In the genomic region with DNA sequence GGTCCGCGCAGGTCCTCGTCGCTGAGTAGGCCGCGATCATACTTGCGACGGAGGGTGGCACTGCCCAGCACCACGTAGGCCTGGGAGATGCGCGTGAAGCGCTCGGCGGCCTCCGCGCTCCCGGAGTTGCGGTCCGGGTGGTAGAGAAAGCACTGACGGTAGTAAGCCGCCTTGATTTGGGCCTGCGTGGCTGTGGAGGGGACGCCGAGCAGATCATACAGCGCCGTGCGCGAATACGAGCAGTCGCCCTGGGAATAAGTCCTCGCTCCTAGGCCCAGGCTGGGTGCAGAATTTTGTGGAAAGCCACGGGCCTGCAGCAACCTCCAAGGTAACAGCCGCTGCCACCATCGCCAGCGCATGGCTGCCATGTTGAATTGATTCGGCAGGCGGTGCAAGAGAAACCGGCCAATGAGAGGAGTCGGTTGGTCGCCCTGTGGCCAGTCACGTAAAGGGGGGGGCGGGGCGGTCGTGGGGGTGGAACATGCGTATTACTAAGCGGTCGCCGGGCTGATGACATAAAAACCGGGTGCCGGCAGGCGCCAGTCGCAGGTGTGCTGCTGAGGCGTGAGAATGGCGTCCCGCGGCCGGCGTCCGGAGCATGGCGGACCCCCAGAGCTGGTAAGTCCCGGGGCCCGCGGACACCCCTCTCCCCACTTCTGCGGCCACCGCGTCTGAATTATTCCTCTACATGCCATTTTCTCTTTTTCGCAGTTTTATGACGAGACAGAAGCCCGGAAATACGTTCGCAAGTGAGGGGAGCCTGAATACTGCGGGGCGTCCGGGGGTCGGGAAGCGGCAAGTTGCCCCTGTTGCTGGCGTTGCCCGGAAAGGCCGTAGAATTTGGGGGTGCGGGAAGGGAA, we compare ENCODE assay signal across 1 cellular context.
A peak's percentile ranks its signal among the peaks of the same experiment; 100 is the strongest.
TF ChIP-seq lines count a peak whose summit lies in the region.

A gene with protein sequence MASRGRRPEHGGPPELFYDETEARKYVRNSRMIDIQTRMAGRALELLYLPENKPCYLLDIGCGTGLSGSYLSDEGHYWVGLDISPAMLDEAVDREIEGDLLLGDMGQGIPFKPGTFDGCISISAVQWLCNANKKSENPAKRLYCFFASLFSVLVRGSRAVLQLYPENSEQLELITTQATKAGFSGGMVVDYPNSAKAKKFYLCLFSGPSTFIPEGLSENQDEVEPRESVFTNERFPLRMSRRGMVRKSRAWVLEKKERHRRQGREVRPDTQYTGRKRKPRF (plus strand): TSS at position 542 of the 860 bp plus-strand sequence. CDS start 29 bp downstream, at position 571.
A gene (minus strand): TSS at position 398 of the 860 bp plus-strand sequence. CDS start 30 bp downstream, at position 368.

TF ChIP-seq in HepG2, 621 proteins besides CTCF, POLR2A, EP300 and RAD21 (continued from another document and continues in another):
- TF ChIP-seq, protein P1, sequence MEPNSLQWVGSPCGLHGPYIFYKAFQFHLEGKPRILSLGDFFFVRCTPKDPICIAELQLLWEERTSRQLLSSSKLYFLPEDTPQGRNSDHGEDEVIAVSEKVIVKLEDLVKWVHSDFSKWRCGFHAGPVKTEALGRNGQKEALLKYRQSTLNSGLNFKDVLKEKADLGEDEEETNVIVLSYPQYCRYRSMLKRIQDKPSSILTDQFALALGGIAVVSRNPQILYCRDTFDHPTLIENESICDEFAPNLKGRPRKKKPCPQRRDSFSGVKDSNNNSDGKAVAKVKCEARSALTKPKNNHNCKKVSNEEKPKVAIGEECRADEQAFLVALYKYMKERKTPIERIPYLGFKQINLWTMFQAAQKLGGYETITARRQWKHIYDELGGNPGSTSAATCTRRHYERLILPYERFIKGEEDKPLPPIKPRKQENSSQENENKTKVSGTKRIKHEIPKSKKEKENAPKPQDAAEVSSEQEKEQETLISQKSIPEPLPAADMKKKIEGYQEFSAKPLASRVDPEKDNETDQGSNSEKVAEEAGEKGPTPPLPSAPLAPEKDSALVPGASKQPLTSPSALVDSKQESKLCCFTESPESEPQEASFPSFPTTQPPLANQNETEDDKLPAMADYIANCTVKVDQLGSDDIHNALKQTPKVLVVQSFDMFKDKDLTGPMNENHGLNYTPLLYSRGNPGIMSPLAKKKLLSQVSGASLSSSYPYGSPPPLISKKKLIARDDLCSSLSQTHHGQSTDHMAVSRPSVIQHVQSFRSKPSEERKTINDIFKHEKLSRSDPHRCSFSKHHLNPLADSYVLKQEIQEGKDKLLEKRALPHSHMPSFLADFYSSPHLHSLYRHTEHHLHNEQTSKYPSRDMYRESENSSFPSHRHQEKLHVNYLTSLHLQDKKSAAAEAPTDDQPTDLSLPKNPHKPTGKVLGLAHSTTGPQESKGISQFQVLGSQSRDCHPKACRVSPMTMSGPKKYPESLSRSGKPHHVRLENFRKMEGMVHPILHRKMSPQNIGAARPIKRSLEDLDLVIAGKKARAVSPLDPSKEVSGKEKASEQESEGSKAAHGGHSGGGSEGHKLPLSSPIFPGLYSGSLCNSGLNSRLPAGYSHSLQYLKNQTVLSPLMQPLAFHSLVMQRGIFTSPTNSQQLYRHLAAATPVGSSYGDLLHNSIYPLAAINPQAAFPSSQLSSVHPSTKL (CRISPR knock-in tag; IDR thresholded peaks at IDR 0.05) = peak; percentile 22; the same call in 1 of the 2 replicates
- no peak for TF ChIP-seq ZNF850 (CRISPR knock-in tag; conservative IDR thresholded peaks at IDR 0.05)
- TF ChIP-seq, protein P2, sequence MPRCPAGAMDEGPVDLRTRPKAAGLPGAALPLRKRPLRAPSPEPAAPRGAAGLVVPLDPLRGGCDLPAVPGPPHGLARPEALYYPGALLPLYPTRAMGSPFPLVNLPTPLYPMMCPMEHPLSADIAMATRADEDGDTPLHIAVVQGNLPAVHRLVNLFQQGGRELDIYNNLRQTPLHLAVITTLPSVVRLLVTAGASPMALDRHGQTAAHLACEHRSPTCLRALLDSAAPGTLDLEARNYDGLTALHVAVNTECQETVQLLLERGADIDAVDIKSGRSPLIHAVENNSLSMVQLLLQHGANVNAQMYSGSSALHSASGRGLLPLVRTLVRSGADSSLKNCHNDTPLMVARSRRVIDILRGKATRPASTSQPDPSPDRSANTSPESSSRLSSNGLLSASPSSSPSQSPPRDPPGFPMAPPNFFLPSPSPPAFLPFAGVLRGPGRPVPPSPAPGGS (CRISPR knock-in tag; IDR thresholded peaks at IDR 0.05) = no peak
- TF ChIP-seq, protein P3, sequence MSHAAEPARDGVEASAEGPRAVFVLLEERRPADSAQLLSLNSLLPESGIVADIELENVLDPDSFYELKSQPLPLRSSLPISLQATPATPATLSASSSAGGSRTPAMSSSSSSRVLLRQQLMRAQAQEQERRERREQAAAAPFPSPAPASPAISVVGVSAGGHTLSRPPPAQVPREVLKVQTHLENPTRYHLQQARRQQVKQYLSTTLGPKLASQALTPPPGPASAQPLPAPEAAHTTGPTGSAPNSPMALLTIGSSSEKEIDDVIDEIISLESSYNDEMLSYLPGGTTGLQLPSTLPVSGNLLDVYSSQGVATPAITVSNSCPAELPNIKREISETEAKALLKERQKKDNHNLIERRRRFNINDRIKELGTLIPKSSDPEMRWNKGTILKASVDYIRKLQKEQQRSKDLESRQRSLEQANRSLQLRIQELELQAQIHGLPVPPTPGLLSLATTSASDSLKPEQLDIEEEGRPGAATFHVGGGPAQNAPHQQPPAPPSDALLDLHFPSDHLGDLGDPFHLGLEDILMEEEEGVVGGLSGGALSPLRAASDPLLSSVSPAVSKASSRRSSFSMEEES (CRISPR knock-in tag; IDR thresholded peaks at IDR 0.05) = no peak
- TF ChIP-seq, protein P4, sequence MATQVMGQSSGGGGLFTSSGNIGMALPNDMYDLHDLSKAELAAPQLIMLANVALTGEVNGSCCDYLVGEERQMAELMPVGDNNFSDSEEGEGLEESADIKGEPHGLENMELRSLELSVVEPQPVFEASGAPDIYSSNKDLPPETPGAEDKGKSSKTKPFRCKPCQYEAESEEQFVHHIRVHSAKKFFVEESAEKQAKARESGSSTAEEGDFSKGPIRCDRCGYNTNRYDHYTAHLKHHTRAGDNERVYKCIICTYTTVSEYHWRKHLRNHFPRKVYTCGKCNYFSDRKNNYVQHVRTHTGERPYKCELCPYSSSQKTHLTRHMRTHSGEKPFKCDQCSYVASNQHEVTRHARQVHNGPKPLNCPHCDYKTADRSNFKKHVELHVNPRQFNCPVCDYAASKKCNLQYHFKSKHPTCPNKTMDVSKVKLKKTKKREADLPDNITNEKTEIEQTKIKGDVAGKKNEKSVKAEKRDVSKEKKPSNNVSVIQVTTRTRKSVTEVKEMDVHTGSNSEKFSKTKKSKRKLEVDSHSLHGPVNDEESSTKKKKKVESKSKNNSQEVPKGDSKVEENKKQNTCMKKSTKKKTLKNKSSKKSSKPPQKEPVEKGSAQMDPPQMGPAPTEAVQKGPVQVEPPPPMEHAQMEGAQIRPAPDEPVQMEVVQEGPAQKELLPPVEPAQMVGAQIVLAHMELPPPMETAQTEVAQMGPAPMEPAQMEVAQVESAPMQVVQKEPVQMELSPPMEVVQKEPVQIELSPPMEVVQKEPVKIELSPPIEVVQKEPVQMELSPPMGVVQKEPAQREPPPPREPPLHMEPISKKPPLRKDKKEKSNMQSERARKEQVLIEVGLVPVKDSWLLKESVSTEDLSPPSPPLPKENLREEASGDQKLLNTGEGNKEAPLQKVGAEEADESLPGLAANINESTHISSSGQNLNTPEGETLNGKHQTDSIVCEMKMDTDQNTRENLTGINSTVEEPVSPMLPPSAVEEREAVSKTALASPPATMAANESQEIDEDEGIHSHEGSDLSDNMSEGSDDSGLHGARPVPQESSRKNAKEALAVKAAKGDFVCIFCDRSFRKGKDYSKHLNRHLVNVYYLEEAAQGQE (IDR thresholded peaks at IDR 0.05; ENCODE audit: borderline replicate concordance in 1 of 2, low read depth in 1 of 2, low read length in 2 of 2) = 0 out of 4 replicates have a peak, but pooled peaks of 1 of the 2 experiments have one; percentile 13
- TF ChIP-seq, protein P5, sequence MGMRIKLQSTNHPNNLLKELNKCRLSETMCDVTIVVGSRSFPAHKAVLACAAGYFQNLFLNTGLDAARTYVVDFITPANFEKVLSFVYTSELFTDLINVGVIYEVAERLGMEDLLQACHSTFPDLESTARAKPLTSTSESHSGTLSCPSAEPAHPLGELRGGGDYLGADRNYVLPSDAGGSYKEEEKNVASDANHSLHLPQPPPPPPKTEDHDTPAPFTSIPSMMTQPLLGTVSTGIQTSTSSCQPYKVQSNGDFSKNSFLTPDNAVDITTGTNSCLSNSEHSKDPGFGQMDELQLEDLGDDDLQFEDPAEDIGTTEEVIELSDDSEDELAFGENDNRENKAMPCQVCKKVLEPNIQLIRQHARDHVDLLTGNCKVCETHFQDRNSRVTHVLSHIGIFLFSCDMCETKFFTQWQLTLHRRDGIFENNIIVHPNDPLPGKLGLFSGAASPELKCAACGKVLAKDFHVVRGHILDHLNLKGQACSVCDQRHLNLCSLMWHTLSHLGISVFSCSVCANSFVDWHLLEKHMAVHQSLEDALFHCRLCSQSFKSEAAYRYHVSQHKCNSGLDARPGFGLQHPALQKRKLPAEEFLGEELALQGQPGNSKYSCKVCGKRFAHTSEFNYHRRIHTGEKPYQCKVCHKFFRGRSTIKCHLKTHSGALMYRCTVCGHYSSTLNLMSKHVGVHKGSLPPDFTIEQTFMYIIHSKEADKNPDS (CRISPR knock-in tag; IDR thresholded peaks at IDR 0.05) = no peak
- peak; percentile 65; the same call in 1 of the 2 replicates for TF ChIP-seq BORCS8-MEF2B (CRISPR knock-in tag; IDR thresholded peaks at IDR 0.05)
- TF ChIP-seq SPEN (CRISPR knock-in tag; IDR thresholded peaks at IDR 0.05; ENCODE audit: low read depth) = peak; percentile 77; the same call in 1 of the 2 replicates
- TF ChIP-seq, protein P6, sequence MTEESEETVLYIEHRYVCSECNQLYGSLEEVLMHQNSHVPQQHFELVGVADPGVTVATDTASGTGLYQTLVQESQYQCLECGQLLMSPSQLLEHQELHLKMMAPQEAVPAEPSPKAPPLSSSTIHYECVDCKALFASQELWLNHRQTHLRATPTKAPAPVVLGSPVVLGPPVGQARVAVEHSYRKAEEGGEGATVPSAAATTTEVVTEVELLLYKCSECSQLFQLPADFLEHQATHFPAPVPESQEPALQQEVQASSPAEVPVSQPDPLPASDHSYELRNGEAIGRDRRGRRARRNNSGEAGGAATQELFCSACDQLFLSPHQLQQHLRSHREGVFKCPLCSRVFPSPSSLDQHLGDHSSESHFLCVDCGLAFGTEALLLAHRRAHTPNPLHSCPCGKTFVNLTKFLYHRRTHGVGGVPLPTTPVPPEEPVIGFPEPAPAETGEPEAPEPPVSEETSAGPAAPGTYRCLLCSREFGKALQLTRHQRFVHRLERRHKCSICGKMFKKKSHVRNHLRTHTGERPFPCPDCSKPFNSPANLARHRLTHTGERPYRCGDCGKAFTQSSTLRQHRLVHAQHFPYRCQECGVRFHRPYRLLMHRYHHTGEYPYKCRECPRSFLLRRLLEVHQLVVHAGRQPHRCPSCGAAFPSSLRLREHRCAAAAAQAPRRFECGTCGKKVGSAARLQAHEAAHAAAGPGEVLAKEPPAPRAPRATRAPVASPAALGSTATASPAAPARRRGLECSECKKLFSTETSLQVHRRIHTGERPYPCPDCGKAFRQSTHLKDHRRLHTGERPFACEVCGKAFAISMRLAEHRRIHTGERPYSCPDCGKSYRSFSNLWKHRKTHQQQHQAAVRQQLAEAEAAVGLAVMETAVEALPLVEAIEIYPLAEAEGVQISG (CRISPR knock-in tag; IDR thresholded peaks at IDR 0.05) = peak; percentile 73
- TF ChIP-seq SAP130 (CRISPR knock-in tag; IDR thresholded peaks at IDR 0.05; ENCODE audit: low read depth) = peak; percentile 90
- TF ChIP-seq, protein P7, sequence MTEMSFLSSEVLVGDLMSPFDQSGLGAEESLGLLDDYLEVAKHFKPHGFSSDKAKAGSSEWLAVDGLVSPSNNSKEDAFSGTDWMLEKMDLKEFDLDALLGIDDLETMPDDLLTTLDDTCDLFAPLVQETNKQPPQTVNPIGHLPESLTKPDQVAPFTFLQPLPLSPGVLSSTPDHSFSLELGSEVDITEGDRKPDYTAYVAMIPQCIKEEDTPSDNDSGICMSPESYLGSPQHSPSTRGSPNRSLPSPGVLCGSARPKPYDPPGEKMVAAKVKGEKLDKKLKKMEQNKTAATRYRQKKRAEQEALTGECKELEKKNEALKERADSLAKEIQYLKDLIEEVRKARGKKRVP (CRISPR knock-in tag; IDR thresholded peaks at IDR 0.05) = peak in 1 of 2 experiments; percentile 45; a peak in 1 of 4 replicates
- TF ChIP-seq, protein P8, sequence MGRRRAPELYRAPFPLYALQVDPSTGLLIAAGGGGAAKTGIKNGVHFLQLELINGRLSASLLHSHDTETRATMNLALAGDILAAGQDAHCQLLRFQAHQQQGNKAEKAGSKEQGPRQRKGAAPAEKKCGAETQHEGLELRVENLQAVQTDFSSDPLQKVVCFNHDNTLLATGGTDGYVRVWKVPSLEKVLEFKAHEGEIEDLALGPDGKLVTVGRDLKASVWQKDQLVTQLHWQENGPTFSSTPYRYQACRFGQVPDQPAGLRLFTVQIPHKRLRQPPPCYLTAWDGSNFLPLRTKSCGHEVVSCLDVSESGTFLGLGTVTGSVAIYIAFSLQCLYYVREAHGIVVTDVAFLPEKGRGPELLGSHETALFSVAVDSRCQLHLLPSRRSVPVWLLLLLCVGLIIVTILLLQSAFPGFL (CRISPR knock-in tag; IDR thresholded peaks at IDR 0.05) = no peak
- TF ChIP-seq, protein P9, sequence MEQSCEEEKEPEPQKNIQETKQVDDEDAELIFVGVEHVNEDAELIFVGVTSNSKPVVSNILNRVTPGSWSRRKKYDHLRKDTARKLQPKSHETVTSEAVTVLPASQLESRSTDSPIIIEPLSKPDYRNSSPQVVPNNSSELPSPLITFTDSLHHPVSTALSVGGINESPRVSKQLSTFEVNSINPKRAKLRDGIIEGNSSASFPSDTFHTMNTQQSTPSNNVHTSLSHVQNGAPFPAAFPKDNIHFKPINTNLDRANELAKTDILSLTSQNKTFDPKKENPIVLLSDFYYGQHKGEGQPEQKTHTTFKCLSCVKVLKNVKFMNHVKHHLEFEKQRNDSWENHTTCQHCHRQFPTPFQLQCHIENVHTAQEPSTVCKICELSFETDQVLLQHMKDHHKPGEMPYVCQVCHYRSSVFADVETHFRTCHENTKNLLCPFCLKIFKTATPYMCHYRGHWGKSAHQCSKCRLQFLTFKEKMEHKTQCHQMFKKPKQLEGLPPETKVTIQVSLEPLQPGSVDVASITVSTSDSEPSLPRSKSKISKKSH (CRISPR knock-in tag; IDR thresholded peaks at IDR 0.05; ENCODE audit: borderline replicate concordance) = peak; percentile 79
- TF ChIP-seq MATR3 (CRISPR knock-in tag; IDR thresholded peaks at IDR 0.05) = no peak
- TF ChIP-seq ZNF556 (CRISPR knock-in tag; IDR thresholded peaks at IDR 0.05; ENCODE audit: borderline replicate concordance) = no peak
- TF ChIP-seq ZNF737 (CRISPR knock-in tag; IDR thresholded peaks at IDR 0.05; ENCODE audit: borderline replicate concordance) = no peak
- TF ChIP-seq ZNF253 (CRISPR knock-in tag; IDR thresholded peaks at IDR 0.05; ENCODE audit: borderline replicate concordance) = no peak
- no peak for TF ChIP-seq TBL1XR1 (IDR thresholded peaks at IDR 0.05; ENCODE audit: borderline replicate concordance, low read length, partially characterized antibody)
- 0 out of 2 replicates have a peak, but pooled peaks have one; percentile 19 for TF ChIP-seq GLI4 (CRISPR knock-in tag; IDR thresholded peaks at IDR 0.05; ENCODE audit: borderline replicate concordance)
- TF ChIP-seq ZFY (CRISPR knock-in tag; IDR thresholded peaks at IDR 0.05) = peak; percentile 97
- TF ChIP-seq ZNF12 (CRISPR knock-in tag; IDR thresholded peaks at IDR 0.05) = no peak
- TF ChIP-seq, protein P10, sequence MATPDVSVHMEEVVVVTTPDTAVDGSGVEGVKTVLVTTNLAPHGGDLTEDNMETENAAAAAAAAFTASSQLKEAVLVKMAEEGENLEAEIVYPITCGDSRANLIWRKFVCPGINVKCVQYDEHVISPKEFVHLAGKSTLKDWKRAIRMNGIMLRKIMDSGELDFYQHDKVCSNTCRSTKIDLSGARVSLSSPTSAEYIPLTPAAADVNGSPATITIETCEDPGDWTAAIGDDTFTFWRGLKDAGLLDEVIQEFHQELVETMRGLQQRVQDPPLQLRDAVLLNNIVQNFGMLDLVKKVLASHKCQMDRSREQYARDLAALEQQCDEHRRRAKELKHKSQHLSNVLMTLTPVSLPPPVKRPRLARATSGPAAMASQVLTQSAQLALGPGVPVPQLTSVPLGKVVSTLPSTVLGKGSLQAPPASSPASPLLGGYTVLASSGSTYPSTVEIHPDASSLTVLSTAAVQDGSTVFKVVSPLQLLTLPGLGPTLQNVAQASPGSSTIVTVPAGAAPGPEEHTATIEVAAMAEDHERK (CRISPR knock-in tag; IDR thresholded peaks at IDR 0.05; ENCODE audit: low read depth) = no peak; the same call in 1 of the 2 replicates
